Comparison of ENCODE assay signal across 1 cellular context in the genomic region with DNA sequence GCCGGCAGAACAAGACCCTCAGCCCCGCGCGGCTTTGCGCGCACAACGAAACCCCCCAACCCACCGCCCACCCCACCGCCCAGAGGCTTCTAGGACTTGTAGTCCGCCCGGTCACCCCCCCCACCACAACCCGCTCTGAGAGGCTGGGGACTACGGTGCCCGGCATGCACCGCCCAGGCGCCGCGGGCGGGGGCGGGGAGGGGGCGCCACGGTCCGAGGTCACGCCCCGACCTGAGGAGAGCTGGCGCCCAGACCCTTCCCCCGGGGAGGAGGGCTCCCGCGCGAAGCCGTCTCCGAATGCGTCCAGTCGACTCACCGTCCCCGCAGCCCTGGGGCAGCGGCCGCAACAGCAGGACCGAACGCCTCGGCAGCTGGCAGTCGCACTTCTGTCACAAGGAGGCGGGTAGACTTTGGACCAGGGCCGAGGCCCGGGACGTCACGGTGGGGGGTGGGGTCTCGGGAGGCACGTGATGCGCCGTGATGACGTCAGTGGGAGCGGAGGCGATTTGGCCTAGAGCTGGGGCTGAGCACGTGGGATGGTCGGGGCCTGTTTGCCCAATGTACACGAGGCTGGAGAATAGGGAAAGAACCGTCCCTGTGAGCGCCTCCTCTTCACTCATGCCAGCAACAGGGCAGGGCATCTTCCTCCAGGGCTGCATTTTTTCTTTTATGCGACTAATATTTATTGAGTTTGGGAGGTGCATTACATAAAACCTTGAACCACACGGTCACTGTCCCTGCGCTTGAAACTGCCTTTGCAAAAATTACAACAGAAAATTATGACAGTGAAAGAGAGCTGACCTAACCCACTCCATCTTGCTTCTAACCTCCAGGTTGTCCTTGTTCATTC.
TF ChIP-seq lines count a peak whose summit lies in the region.

CDIP1 (minus strand) TSS at position 388 of the 850 bp plus-strand sequence. CDS start 24,643 bp downstream, outside the sequence.

TF ChIP-seq in HepG2, 621 proteins besides CTCF, POLR2A, EP300 and RAD21 (continued from another document and continues in another):
- TF ChIP-seq ZSCAN29 (CRISPR knock-in tag; conservative IDR thresholded peaks at IDR 0.05) (peak; percentile 87; the same call in 1 of the 2 replicates), MXD1 (CRISPR knock-in tag; IDR thresholded peaks at IDR 0.05) (peak; percentile 98), TARDBP (CRISPR knock-in tag; IDR thresholded peaks at IDR 0.05) (peak; percentile 93), MYNN (CRISPR knock-in tag; IDR thresholded peaks at IDR 0.05; ENCODE audit: low read depth) (peak; percentile 97), RBAK (CRISPR knock-in tag; IDR thresholded peaks at IDR 0.05) (peak; percentile 83), SMAD3 (CRISPR knock-in tag; IDR thresholded peaks at IDR 0.05) (peak; percentile 98), ARHGAP35 (CRISPR knock-in tag; IDR thresholded peaks at IDR 0.05; ENCODE audit: borderline replicate concordance) (peak; percentile 99), ZNF343 (CRISPR knock-in tag; IDR thresholded peaks at IDR 0.05) (peak; percentile 99), ZNF841 (CRISPR knock-in tag; IDR thresholded peaks at IDR 0.05; ENCODE audit: borderline replicate concordance) (peak; percentile 98), GMEB2 (CRISPR knock-in tag; IDR thresholded peaks at IDR 0.05; ENCODE audit: low read depth) (peak; percentile 93), NFKB2 (CRISPR knock-in tag; IDR thresholded peaks at IDR 0.05; ENCODE audit: borderline replicate concordance) (peak; percentile 100), CEBPB (IDR thresholded peaks at IDR 0.05; ENCODE audit: borderline replicate concordance, low read depth, low read length) (no peak; the same call in 1 of the 2 replicates), TMF1 (CRISPR knock-in tag; IDR thresholded peaks at IDR 0.05; ENCODE audit: low read depth) (peak; percentile 100), ZNF230 (CRISPR knock-in tag; IDR thresholded peaks at IDR 0.05) (peak; percentile 100), MLX (CRISPR knock-in tag; IDR thresholded peaks at IDR 0.05) (peak; percentile 94), RFX5 (IDR thresholded peaks at IDR 0.05; ENCODE audit: low read depth, low read length) (peak; percentile 76), ZNF350 (CRISPR knock-in tag; IDR thresholded peaks at IDR 0.05; ENCODE audit: borderline replicate concordance, low read depth) (peak; percentile 99), ZNF709 (CRISPR knock-in tag; IDR thresholded peaks at IDR 0.05) (peak; percentile 100), FOSL1 (CRISPR knock-in tag; IDR thresholded peaks at IDR 0.05; ENCODE audit: borderline replicate concordance) (no peak), CHCHD3 (CRISPR knock-in tag; IDR thresholded peaks at IDR 0.05) (peak; percentile 99; the same call in 1 of the 2 replicates), E2F5 (CRISPR knock-in tag; conservative IDR thresholded peaks at IDR 0.05) (no peak), ARNT (IDR thresholded peaks at IDR 0.05) (no peak), ZNF441 (CRISPR knock-in tag; IDR thresholded peaks at IDR 0.05; ENCODE audit: borderline replicate concordance) (peak; percentile 98), CSRNP1 (CRISPR knock-in tag; IDR thresholded peaks at IDR 0.05) (peak; percentile 100), XRCC5 (optimal IDR thresholded peaks at IDR 0.05; ENCODE audit: low read length) (no peak), ZNF251 (CRISPR knock-in tag; IDR thresholded peaks at IDR 0.05) (peak; percentile 99), ZMAT5 (CRISPR knock-in tag; IDR thresholded peaks at IDR 0.05; ENCODE audit: borderline replicate concordance, low read depth) (peak; percentile 94; the same call in 1 of the 2 replicates), PCBP1 (IDR thresholded peaks at IDR 0.05; ENCODE audit: borderline replicate concordance, low read depth, low read length) (no peak), SNAI1 (CRISPR knock-in tag; IDR thresholded peaks at IDR 0.05; ENCODE audit: borderline replicate concordance) (peak; percentile 99), ZNF646 (CRISPR knock-in tag; IDR thresholded peaks at IDR 0.05) (no peak), RXRA (CRISPR knock-in tag; IDR thresholded peaks at IDR 0.05) (peak; percentile 70; the same call in 1 of the 2 replicates)
- TF ChIP-seq, protein P1, sequence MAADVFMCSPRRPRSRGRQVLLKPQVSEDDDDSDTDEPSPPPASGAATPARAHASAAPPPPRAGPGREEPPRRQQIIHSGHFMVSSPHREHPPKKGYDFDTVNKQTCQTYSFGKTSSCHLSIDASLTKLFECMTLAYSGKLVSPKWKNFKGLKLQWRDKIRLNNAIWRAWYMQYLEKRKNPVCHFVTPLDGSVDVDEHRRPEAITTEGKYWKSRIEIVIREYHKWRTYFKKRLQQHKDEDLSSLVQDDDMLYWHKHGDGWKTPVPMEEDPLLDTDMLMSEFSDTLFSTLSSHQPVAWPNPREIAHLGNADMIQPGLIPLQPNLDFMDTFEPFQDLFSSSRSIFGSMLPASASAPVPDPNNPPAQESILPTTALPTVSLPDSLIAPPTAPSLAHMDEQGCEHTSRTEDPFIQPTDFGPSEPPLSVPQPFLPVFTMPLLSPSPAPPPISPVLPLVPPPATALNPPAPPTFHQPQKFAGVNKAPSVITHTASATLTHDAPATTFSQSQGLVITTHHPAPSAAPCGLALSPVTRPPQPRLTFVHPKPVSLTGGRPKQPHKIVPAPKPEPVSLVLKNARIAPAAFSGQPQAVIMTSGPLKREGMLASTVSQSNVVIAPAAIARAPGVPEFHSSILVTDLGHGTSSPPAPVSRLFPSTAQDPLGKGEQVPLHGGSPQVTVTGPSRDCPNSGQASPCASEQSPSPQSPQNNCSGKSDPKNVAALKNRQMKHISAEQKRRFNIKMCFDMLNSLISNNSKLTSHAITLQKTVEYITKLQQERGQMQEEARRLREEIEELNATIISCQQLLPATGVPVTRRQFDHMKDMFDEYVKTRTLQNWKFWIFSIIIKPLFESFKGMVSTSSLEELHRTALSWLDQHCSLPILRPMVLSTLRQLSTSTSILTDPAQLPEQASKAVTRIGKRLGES (CRISPR knock-in tag; IDR thresholded peaks at IDR 0.05; ENCODE audit: borderline replicate concordance), result peak; percentile 96
- TF ChIP-seq, protein P2, sequence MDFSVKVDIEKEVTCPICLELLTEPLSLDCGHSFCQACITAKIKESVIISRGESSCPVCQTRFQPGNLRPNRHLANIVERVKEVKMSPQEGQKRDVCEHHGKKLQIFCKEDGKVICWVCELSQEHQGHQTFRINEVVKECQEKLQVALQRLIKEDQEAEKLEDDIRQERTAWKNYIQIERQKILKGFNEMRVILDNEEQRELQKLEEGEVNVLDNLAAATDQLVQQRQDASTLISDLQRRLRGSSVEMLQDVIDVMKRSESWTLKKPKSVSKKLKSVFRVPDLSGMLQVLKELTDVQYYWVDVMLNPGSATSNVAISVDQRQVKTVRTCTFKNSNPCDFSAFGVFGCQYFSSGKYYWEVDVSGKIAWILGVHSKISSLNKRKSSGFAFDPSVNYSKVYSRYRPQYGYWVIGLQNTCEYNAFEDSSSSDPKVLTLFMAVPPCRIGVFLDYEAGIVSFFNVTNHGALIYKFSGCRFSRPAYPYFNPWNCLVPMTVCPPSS (IDR thresholded peaks at IDR 0.05), result no peak
- TF ChIP-seq, protein P3, sequence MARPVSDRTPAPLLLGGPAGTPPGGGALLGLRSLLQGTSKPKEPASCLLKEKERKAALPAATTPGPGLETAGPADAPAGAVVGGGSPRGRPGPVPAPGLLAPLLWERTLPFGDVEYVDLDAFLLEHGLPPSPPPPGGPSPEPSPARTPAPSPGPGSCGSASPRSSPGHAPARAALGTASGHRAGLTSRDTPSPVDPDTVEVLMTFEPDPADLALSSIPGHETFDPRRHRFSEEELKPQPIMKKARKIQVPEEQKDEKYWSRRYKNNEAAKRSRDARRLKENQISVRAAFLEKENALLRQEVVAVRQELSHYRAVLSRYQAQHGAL (CRISPR knock-in tag; IDR thresholded peaks at IDR 0.05; ENCODE audit: not compliant biosample characterization), result peak; percentile 93
